9 cellular contexts compared by ENCODE assay signal in genomic region chr19:44512326-44513298, GRCh38. TPM values are rescaled to one million over a fixed set of nuclear protein-coding genes. Genes with fewer than 3 reads are reported as not detected.
DNase-seq lines count a peak whose midpoint lies in the region; ATAC-seq, FAIRE-seq and TF ChIP-seq lines count a peak whose summit lies in the region.
"Had no signal": no experiment of that assay in that cellular context is flagged by ENCODE, and none has a peak within 500 bp of the region (broad histone marks: within the 10 kb centered on the region; RNA-seq: fewer than 3 reads in every experiment).

No MANE protein-coding gene starts in this region.

- H2AFZ ChIP-seq in HCT116 (ENCODE audit: low read depth, low read length, poor library complexity, severe bottlenecking): no peak overlapping the region
- H2AFZ ChIP-seq in fibroblast of lung (ENCODE audit: low read length): no peak overlapping the region

- no peaks in the 10 kb centered on the region for H4K20me1 ChIP-seq in HCT116 (ENCODE audit: insufficient read depth)
- no peaks in the 10 kb centered on the region for H4K20me1 ChIP-seq in fibroblast of lung (ENCODE audit: control insufficient read depth, extremely low read depth, insufficient read depth, low read length)

- no peaks in the 10 kb centered on the region for H3K9me2 ChIP-seq in HCT116 (ENCODE audit: insufficient read depth)

- CTCF ChIA-PET in HCT116 (lab: Charles Lee): interaction anchor here (0.6 to 1.0 kb wide), 2 partner anchors 22 to 42 kb away, joined by 3 to 5 read pairs; no protein-coding TSS in a partner anchor

- RAD21 ChIA-PET in HCT116 (lab: Charles Lee; ENCODE audit: low non-redundant PET in 1 of 2, low total read pairs in 2 of 2, uncharacterized antibody in 2 of 2, unreplicated experiment in 2 of 2): no interaction called here

- H3K9ac ChIP-seq in HCT116 (ENCODE audit: low read length) (no peak overlapping the region), fibroblast of lung (ENCODE audit: insufficient read depth, low read length) (no peak overlapping the region)

- POLR2A ChIA-PET in HCT116 (lab: Charles Lee): no interaction called here

- no peak overlapping the region for H3K27ac ChIP-seq in HCT116 (ENCODE audit: low read depth, low read length)
- H3K27ac ChIP-seq in fibroblast of lung (ENCODE audit: insufficient read depth, low read length): no peak overlapping the region

- H3K9me3 ChIP-seq in HCT116 (ENCODE audit: control insufficient read depth in 1 of 2, insufficient read depth in 1 of 2, low read depth in 1 of 2, low read length in 2 of 2) (no peaks in the 10 kb centered on the region), fibroblast of lung (ENCODE audit: control insufficient read depth, insufficient read depth, low read depth, low read length) (no peaks in the 10 kb centered on the region)

- peak; percentile 46 for TF ChIP-seq CTCF in D721Med (IDR thresholded peaks at IDR 0.05; ENCODE audit: insufficient read depth, missing control alignments)
- TF ChIP-seq CTCF in HCT116 (IDR thresholded peaks at IDR 0.05 in 2 of 3, conservative IDR thresholded peaks at IDR 0.05 in 1 of 3; ENCODE audit: borderline replicate concordance in 1 of 3, insufficient read depth in 1 of 3, low read depth in 2 of 3, low read length in 2 of 3): peak; percentile 50 to 82 (median 81); a peak in 5 of 6 replicates
- peak; percentile 37 to 41 for TF ChIP-seq CTCF in fibroblast of lung (conservative IDR thresholded peaks at IDR 0.05 in 1 of 2, IDR thresholded peaks at IDR 0.05 in 1 of 2; ENCODE audit: low read depth in 1 of 2, low read length in 2 of 2)

- peak; percentile 90 for ATAC-seq in HCT116
- no peak for ATAC-seq in HG02973 (IDR thresholded peaks at IDR 0.05; ENCODE audit: unreplicated experiment)

- H3K27me3 ChIP-seq in HCT116 (ENCODE audit: insufficient read depth, low read length): no peaks in the 10 kb centered on the region
- no peaks in the 10 kb centered on the region for H3K27me3 ChIP-seq in fibroblast of lung (ENCODE audit: control insufficient read depth, insufficient read depth, low read length)

- peak; percentile 52 for TF ChIP-seq RAD21 in HCT116 (IDR thresholded peaks at IDR 0.05; ENCODE audit: low read depth)

- DNase-seq in D721Med (ENCODE audit: insufficient read length, low spot score) (no peak), HCT116 (ENCODE audit: low read depth, low spot score) (peak; percentile 24), RKO (ENCODE audit: low spot score) (peak; percentile 63), fibroblast of lung (ENCODE audit: low read depth in 2 of 2) (peak; percentile 35), T1000 (lab: John Stamatoyannopoulos, UW) (no peak), putamen (ENCODE audit: low spot score) (no peak)
- peak; percentile 27 to 37 for DNase-seq in stimulated activated CD8-positive, alpha-beta memory T cell treated with anti-CD3 and anti-CD28 coated beads, Interleukin-2, amount 100 ng/mL, for 48 hours (ENCODE audit: low read depth in 2 of 2)
- DNase-seq: naive B cell had no signal

- no peak for FAIRE-seq in D721Med (lab: Jason Lieb, UNC)

- H3K36me3 ChIP-seq in HCT116 (ENCODE audit: control insufficient read depth in 1 of 2, insufficient read depth in 2 of 2, low read length in 2 of 2) (no peaks in the 10 kb centered on the region), fibroblast of lung (ENCODE audit: control insufficient read depth, insufficient read depth, low read length) (no peaks in the 10 kb centered on the region)

- BruUV-seq in HCT116 (replicated peaks; lab: Mats Ljungman, UMichigan): no TSS peak

- no peak overlapping the region for H3K4me2 ChIP-seq in HCT116 (ENCODE audit: low read length)
- no peak overlapping the region for H3K4me2 ChIP-seq in fibroblast of lung (ENCODE audit: extremely low read depth, insufficient read depth, low read length)

- H3K4me3 ChIP-seq in HCT116 (replicated peaks in 1 of 2; ENCODE audit: low read depth in 1 of 2, low read length in 2 of 2) (no peak overlapping the region), fibroblast of lung (replicated peaks in 1 of 4; ENCODE audit: control extremely low read depth in 1 of 4, insufficient read depth in 1 of 4, low read depth in 3 of 4, low read length in 4 of 4) (no peak overlapping the region)

- H3K4me1 ChIP-seq in HCT116 (ENCODE audit: control insufficient read depth in 1 of 2, insufficient read depth in 2 of 2, low read length in 2 of 2): no peaks in the 10 kb centered on the region
- H3K4me1 ChIP-seq in fibroblast of lung (ENCODE audit: control insufficient read depth, extremely low read depth, insufficient read depth, low read length): no peaks in the 10 kb centered on the region

- H3K79me2 ChIP-seq in HCT116 (ENCODE audit: insufficient read depth, low read length) (no peaks in the 10 kb centered on the region), fibroblast of lung (ENCODE audit: control insufficient read depth, insufficient read depth, low read length) (no peaks in the 10 kb centered on the region)

- no peak for TF ChIP-seq POLR2A in HCT116 (IDR thresholded peaks at IDR 0.05; ENCODE audit: borderline replicate concordance, extremely low read depth, insufficient read depth, insufficient read length)

- intact Hi-C loops in HCT116 (cut with micrococcal nuclease): no loop called here

TF ChIP-seq in HCT116, 20 proteins besides CTCF, POLR2A, EP300 and RAD21:
- TF ChIP-seq REST (IDR thresholded peaks at IDR 0.05; ENCODE audit: low read depth) (peak; percentile 95), CBX3 (IDR thresholded peaks at IDR 0.05; ENCODE audit: low read depth) (peak; percentile 46; the same call in 1 of the 2 replicates), ZBTB33 (IDR thresholded peaks at IDR 0.05; ENCODE audit: extremely low read depth, insufficient replicate concordance, low read length) (no peak)
TF ChIP-seq in HCT116: peak in this region for 2.

RNA-seq across cellular contexts. Expression of gene ZNF180, which starts 12.3 kb away (rescaled TPM):
- total RNA-seq in HCT116 (2021; ENCODE audit: unreplicated experiment) (7.3 TPM), fibroblast of lung (6.4 and 7.6 TPM in 2 replicates)
- 3.0 and 4.4 TPM in 2 replicates for polyA plus RNA-seq in HCT116 (2012)
- polyA plus RNA-seq in fibroblast of lung: 1.4 TPM in 2 replicates
- 3.2 and 3.3 TPM in 2 replicates for polyA plus RNA-seq in fibroblast of lung (2012)
- 0.41 TPM in 1 of 2 replicates, not detected in the other for polyA minus RNA-seq in fibroblast of lung (ENCODE audit: low replicate concordance)

RNA-seq across cellular contexts. Expression of gene CEACAM20, which starts 16.9 kb away (rescaled TPM):
- total RNA-seq in HCT116 (2021; ENCODE audit: unreplicated experiment): not detected
- 0.05 TPM in 1 of 2 replicates, not detected in the other for polyA plus RNA-seq in HCT116 (2012)
- total RNA-seq in fibroblast of lung: not detected in 2 replicates
- polyA plus RNA-seq in fibroblast of lung: not detected in 2 replicates
- not detected in 2 replicates for polyA plus RNA-seq in fibroblast of lung (2012)
- polyA minus RNA-seq in fibroblast of lung (ENCODE audit: low replicate concordance): not detected in 2 replicates

Comparison
In these comparisons a context has a peak if more than half of its experiments do, and no peak if none do; other contexts are left out.
1. DNase-seq: peak in HCT116 (single experiment), RKO (single experiment), fibroblast of lung (2 of 2) and stimulated activated CD8-positive, alpha-beta memory T cell treated with anti-CD3 and anti-CD28 coated beads, Interleukin-2, amount 100 ng/mL, for 48 hours (2 of 2); none in D721Med (single experiment), T1000 (single experiment) and putamen (single experiment).
2. Peak in every context shown above with its lines, with median percentiles within 50 percentile points of each other: CTCF ChIP-seq.